ENCODE assay signal across 8 cellular contexts in the genomic region with DNA sequence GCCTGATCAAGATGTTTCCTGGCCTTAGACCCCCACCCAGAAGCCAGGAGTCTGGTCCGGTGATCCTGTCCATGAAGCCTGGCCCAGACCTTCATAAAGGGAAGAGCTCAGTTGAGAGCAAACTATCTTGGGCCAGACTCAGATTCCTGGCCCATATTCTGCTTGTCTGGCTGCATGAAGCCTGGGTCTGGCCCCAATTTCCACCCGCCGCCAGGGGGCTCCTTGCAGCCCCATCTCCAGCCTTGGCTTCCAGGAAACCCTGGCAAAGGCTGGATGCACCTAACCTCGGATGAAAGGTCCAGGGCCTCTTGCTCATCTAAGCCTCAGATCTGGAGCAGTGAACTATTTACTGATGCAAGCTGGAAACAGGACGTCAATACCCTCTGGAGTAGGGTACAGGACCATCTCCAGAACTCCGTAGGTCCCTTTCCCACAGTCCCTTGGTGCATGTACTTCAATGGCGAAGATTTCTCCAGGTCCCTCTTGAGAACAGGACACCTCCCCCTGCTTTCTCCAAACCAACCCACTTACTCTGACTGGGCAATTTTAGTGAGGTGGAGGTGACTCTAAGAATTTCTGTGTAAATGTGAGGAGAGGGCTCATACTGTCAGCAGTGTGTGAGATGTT.
A peak's percentile ranks its signal among the peaks of the same experiment; 100 is the strongest.
DNase-seq lines count a peak whose midpoint lies in the region; ATAC-seq, FAIRE-seq and TF ChIP-seq lines count a peak whose summit lies in the region.

No MANE protein-coding gene starts in this region.

- DNase-seq in D721Med (ENCODE audit: insufficient read length, low spot score), result no peak
- DNase-seq in H54 (ENCODE audit: insufficient read length, low spot score), result peak; percentile 60
- DNase-seq in iris pigment epithelial cell (ENCODE audit: low read depth), result peak; percentile 51
- no peak for DNase-seq in activated effector memory CD4-positive, alpha-beta T cell treated with anti-CD3 and anti-CD28 coated beads, Interleukin-2, amount 50 U/mL, for 16 hours
- DNase-seq in pons (ENCODE audit: low spot score), result no peak
- DNase-seq in NCI-H69 (lab: John Stamatoyannopoulos, UW), result no peak
- DNase-seq in germinal center (ENCODE audit: low spot score), result no peak

- FAIRE-seq in D721Med (lab: Jason Lieb, UNC), result no peak
- FAIRE-seq in H54 (lab: Jason Lieb, UNC), result no peak

- peak; percentile 48 for ATAC-seq in SK-N-SH treated with all-trans-retinoic acid at 6 μM for 48 hours

- peak; percentile 60 for TF ChIP-seq CTCF in D721Med (IDR thresholded peaks at IDR 0.05; ENCODE audit: insufficient read depth, missing control alignments)

- no peak for TF ChIP-seq POLR2A in H54 (IDR thresholded peaks at IDR 0.05; ENCODE audit: low read depth, low read length)

TF ChIP-seq in SK-N-SH treated with all-trans-retinoic acid at 6 μM for 48 hours, 23 proteins besides CTCF, POLR2A, EP300 and RAD21:
- TF ChIP-seq ISL1 (CRISPR knock-in tag; IDR thresholded peaks at IDR 0.05) (no peak), RARB (CRISPR knock-in tag; IDR thresholded peaks at IDR 0.05) (no peak), CSRNP3 (CRISPR knock-in tag; IDR thresholded peaks at IDR 0.05) (no peak), ZNF70 (CRISPR knock-in tag; IDR thresholded peaks at IDR 0.05) (no peak), PATZ1 (CRISPR knock-in tag; IDR thresholded peaks at IDR 0.05; ENCODE audit: borderline replicate concordance) (no peak), SNAI2 (CRISPR knock-in tag; IDR thresholded peaks at IDR 0.05) (no peak), ARNTL (CRISPR knock-in tag; IDR thresholded peaks at IDR 0.05; ENCODE audit: borderline replicate concordance, low read depth) (no peak), ZC3H10 (CRISPR knock-in tag; IDR thresholded peaks at IDR 0.05) (no peak), BACH2 (CRISPR knock-in tag; IDR thresholded peaks at IDR 0.05; ENCODE audit: borderline replicate concordance) (no peak), ZNF565 (CRISPR knock-in tag; conservative IDR thresholded peaks at IDR 0.05; ENCODE audit: low read depth) (no peak), ZNF8 (CRISPR knock-in tag; IDR thresholded peaks at IDR 0.05) (no peak), ESRRG (CRISPR knock-in tag; IDR thresholded peaks at IDR 0.05) (no peak)
- TF ChIP-seq, protein P1, sequence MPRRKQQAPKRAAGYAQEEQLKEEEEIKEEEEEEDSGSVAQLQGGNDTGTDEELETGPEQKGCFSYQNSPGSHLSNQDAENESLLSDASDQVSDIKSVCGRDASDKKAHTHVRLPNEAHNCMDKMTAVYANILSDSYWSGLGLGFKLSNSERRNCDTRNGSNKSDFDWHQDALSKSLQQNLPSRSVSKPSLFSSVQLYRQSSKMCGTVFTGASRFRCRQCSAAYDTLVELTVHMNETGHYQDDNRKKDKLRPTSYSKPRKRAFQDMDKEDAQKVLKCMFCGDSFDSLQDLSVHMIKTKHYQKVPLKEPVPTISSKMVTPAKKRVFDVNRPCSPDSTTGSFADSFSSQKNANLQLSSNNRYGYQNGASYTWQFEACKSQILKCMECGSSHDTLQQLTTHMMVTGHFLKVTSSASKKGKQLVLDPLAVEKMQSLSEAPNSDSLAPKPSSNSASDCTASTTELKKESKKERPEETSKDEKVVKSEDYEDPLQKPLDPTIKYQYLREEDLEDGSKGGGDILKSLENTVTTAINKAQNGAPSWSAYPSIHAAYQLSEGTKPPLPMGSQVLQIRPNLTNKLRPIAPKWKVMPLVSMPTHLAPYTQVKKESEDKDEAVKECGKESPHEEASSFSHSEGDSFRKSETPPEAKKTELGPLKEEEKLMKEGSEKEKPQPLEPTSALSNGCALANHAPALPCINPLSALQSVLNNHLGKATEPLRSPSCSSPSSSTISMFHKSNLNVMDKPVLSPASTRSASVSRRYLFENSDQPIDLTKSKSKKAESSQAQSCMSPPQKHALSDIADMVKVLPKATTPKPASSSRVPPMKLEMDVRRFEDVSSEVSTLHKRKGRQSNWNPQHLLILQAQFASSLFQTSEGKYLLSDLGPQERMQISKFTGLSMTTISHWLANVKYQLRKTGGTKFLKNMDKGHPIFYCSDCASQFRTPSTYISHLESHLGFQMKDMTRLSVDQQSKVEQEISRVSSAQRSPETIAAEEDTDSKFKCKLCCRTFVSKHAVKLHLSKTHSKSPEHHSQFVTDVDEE (CRISPR knock-in tag; IDR thresholded peaks at IDR 0.05), result no peak

Comparison
In these comparisons a context has a peak if more than half of its experiments do, and no peak if none do; other contexts are left out.
1. DNase-seq: peak in H54 (single experiment) and iris pigment epithelial cell (single experiment); none in D721Med (single experiment), activated effector memory CD4-positive, alpha-beta T cell treated with anti-CD3 and anti-CD28 coated beads, Interleukin-2, amount 50 U/mL, for 16 hours (single experiment), pons (single experiment), NCI-H69 (single experiment) and germinal center (single experiment).